ENCODE assay signal across 20 cellular contexts in genomic region chr12:115988629-115989563, GRCh38.
DNase-seq lines count a peak whose midpoint lies in the region; ATAC-seq, FAIRE-seq and TF ChIP-seq lines count a peak whose summit lies in the region.
"Had no signal": no experiment of that assay in that cellular context is flagged by ENCODE, and none has a peak within 500 bp of the region (broad histone marks: within the 10 kb centered on the region; RNA-seq: fewer than 3 reads in every experiment).

No MANE protein-coding gene starts in this region.

- peak overlapping the region; percentile 55 for H3K27ac Mint-ChIP-seq in activated CD4-positive, alpha-beta T cell treated with anti-CD3 and anti-CD28 coated beads, Interleukin-2, amount 10 ng/mL, durations not matched to agents 7 days and 5 days

- no peak for ATAC-seq in HG03460 (IDR thresholded peaks at IDR 0.05; ENCODE audit: unreplicated experiment)
- ATAC-seq: left ventricle myocardium superior, right cardiac atrium, upper lobe of right lung had no signal

- peak overlapping the region; percentile 16; the same call in 1 of the 2 replicates for H3K4me2 ChIP-seq in OCI-LY3 (ENCODE audit: low read length)
- H3K4me2 ChIP-seq in endothelial cell of umbilical vein (ENCODE audit: insufficient read depth, low read length), result no peak overlapping the region
- peak overlapping the region; percentile 26 for H3K4me2 ChIP-seq in skeletal muscle satellite cell (ENCODE audit: low read length)

- peaks cover 56% of the 10 kb centered on the region for H3K36me3 Mint-ChIP-seq in activated CD4-positive, alpha-beta T cell treated with anti-CD3 and anti-CD28 coated beads, Interleukin-2, amount 10 ng/mL, durations not matched to agents 7 days and 5 days (ENCODE audit: low read depth)

- H2AFZ ChIP-seq in OCI-LY3 (ENCODE audit: low read depth, low read length) (no peak overlapping the region), endothelial cell of umbilical vein (ENCODE audit: low read depth, low read length) (no peak overlapping the region)

- H3K27me3 Mint-ChIP-seq in activated CD4-positive, alpha-beta T cell treated with anti-CD3 and anti-CD28 coated beads, Interleukin-2, amount 10 ng/mL, durations not matched to agents 7 days and 5 days, result no peaks in the 10 kb centered on the region

- H3K9me3 ChIP-seq in OCI-LY3 (ENCODE audit: insufficient read depth, low read length), result no peaks in the 10 kb centered on the region
- no peaks in the 10 kb centered on the region for H3K9me3 ChIP-seq in endothelial cell of umbilical vein (replicated peaks; ENCODE audit: control insufficient read depth, insufficient read depth, low read length)
- no peaks in the 10 kb centered on the region for H3K9me3 ChIP-seq in skeletal muscle satellite cell (replicated peaks; ENCODE audit: low read length)
- H3K9me3 ChIP-seq: esophagus muscularis mucosa, upper lobe of right lung had no signal

- H3K4me3 Mint-ChIP-seq in activated CD4-positive, alpha-beta T cell treated with anti-CD3 and anti-CD28 coated beads, Interleukin-2, amount 10 ng/mL, durations not matched to agents 7 days and 5 days, result no peak overlapping the region

- H3K27ac ChIP-seq in OCI-LY3 (ENCODE audit: low read length) (no peak overlapping the region), endothelial cell of umbilical vein (ENCODE audit: insufficient read depth, low read depth, low read length) (no peak overlapping the region)
- H3K27ac ChIP-seq: coronary artery, esophagus muscularis mucosa, upper lobe of right lung, VCaP had no signal

- no peaks in the 10 kb centered on the region for H3K9me1 ChIP-seq in endothelial cell of umbilical vein (replicated peaks; ENCODE audit: control insufficient read depth, extremely low read depth, insufficient read depth, low read length)

- H3K36me3 ChIP-seq in OCI-LY3 (replicated peaks; ENCODE audit: low read depth, low read length) (peaks cover 52% of the 10 kb centered on the region), endothelial cell of umbilical vein (ENCODE audit: control insufficient read depth in 2 of 2, extremely low read depth in 1 of 2, insufficient read depth in 2 of 2, low read length in 2 of 2) (peaks cover 13 to 18% of the 10 kb centered on the region in 2 experiments), skeletal muscle satellite cell (ENCODE audit: insufficient read depth, low read length) (peaks cover 49% of the 10 kb centered on the region)

- no peak for FAIRE-seq in endothelial cell of umbilical vein (lab: Jason Lieb, UNC)
- FAIRE-seq: astrocyte, D721Med, H1 had no signal

- no peaks in the 10 kb centered on the region for H3K9me3 Mint-ChIP-seq in activated CD4-positive, alpha-beta T cell treated with anti-CD3 and anti-CD28 coated beads, Interleukin-2, amount 10 ng/mL, durations not matched to agents 7 days and 5 days

- no TSS peak for BruUV-seq in endothelial cell of umbilical vein (replicated peaks; lab: Mats Ljungman, UMichigan)

- no peak for TF ChIP-seq POLR2A in endothelial cell of umbilical vein (IDR thresholded peaks at IDR 0.05; ENCODE audit: low read depth, low read length)

- no peak for TF ChIP-seq CTCF in OCI-LY3 (IDR thresholded peaks at IDR 0.05; ENCODE audit: low read depth, low read length)
- TF ChIP-seq CTCF in endothelial cell of umbilical vein (IDR thresholded peaks at IDR 0.05; ENCODE audit: extremely low read depth in 1 of 2, insufficient read depth in 1 of 2, low read depth in 1 of 2, low read length in 2 of 2), result no peak

- no peak for DNase-seq in activated CD4-positive, alpha-beta T cell treated with anti-CD3 and anti-CD28 coated beads, Interleukin-2, amount 10 ng/mL, durations not matched to agents 7 days and 5 days
- DNase-seq in activated CD4-positive, alpha-beta T cell treated with anti-CD3 and anti-CD28 coated beads, Interleukin-2, amount 50 U/mL, for 4 hours, result no peak
- DNase-seq in endothelial cell of umbilical vein (ENCODE audit: low read depth, low spot score) (peak; percentile 4), COLO668 (lab: John Stamatoyannopoulos, UW; ENCODE audit: unreplicated experiment) (no peak), SW480 (ENCODE audit: low spot score) (no peak)
- DNase-seq: hypothalamus; left ventricle myocardium superior; NCI-H1694 treated with DMSO at 0.1 percent for 48 hours; right cardiac atrium; stimulated activated CD4-positive, alpha-beta T cell treated with anti-CD3 and anti-CD28 coated beads, Interleukin-4, amount 100 ng/mL, for 1 hour; upper lobe of right lung had no signal

- intact Hi-C loops in endothelial cell of umbilical vein (cut with micrococcal nuclease), result no loop called here

- CTCF ChIA-PET in activated CD4-positive, alpha-beta T cell treated with anti-CD3 and anti-CD28 coated beads, Interleukin-2, amount 10 ng/mL, durations not matched to agents 7 days and 5 days (lab: Charles Lee), result interaction anchor here (1.6 to 2.0 kb wide), 2 partner anchors 9 to 22 kb away, joined by 4 to 8 read pairs; no protein-coding TSS in a partner anchor
- CTCF ChIA-PET in endothelial cell of umbilical vein (lab: Charles Lee), result interaction anchor here (0.7 to 1.7 kb wide), 4 partner anchors 15 to 702 kb away, joined by 3 to 4 read pairs (median 3); no protein-coding TSS in a partner anchor

- no peaks in the 10 kb centered on the region for H3K27me3 ChIP-seq in OCI-LY3 (ENCODE audit: low read depth, low read length)
- H3K27me3 ChIP-seq in endothelial cell of umbilical vein (ENCODE audit: control insufficient read depth in 2 of 2, insufficient read depth in 2 of 2, low read length in 2 of 2), result no peaks in the 10 kb centered on the region
- no peaks in the 10 kb centered on the region for H3K27me3 ChIP-seq in skeletal muscle satellite cell (ENCODE audit: control insufficient read depth, insufficient read depth, low read length)
- H3K27me3 ChIP-seq: esophagus muscularis mucosa, upper lobe of right lung had no signal

- H3K9ac ChIP-seq in OCI-LY3 (ENCODE audit: low read length), result no peak overlapping the region
- H3K9ac ChIP-seq in endothelial cell of umbilical vein (replicated peaks; ENCODE audit: extremely low read depth, insufficient read depth, low read length), result no peak overlapping the region
- H3K9ac ChIP-seq in skeletal muscle satellite cell (ENCODE audit: low read depth, low read length), result no peak overlapping the region

- peaks cover 27% of the 10 kb centered on the region for H3K4me1 Mint-ChIP-seq in activated CD4-positive, alpha-beta T cell treated with anti-CD3 and anti-CD28 coated beads, Interleukin-2, amount 10 ng/mL, durations not matched to agents 7 days and 5 days

- dilution Hi-C loops in endothelial cell of umbilical vein (cut with MboI; ENCODE audit: extremely low pct_ligation_motif_present, low sequenced_read_pairs), result no loop called here

- peaks cover 41% of the 10 kb centered on the region for H3K79me2 ChIP-seq in OCI-LY3 (ENCODE audit: low read length)
- H3K79me2 ChIP-seq in endothelial cell of umbilical vein (ENCODE audit: control insufficient read depth, insufficient read depth, low read length), result peaks cover 4% of the 10 kb centered on the region

- no peak overlapping the region for H3K4me3 ChIP-seq in OCI-LY3 (ENCODE audit: low read length)
- H3K4me3 ChIP-seq in endothelial cell of umbilical vein (replicated peaks in 1 of 3; ENCODE audit: insufficient read depth in 1 of 3, low read depth in 1 of 3, low read length in 3 of 3), result no peak overlapping the region
- no peak overlapping the region for H3K4me3 ChIP-seq in skeletal muscle satellite cell (ENCODE audit: low read length)
- H3K4me3 ChIP-seq: coronary artery, esophagus muscularis mucosa, upper lobe of right lung had no signal

- H3K4me1 ChIP-seq in OCI-LY3 (ENCODE audit: low read length), result peaks cover 26% of the 10 kb centered on the region
- no peaks in the 10 kb centered on the region for H3K4me1 ChIP-seq in endothelial cell of umbilical vein (ENCODE audit: control insufficient read depth, extremely low read depth, insufficient read depth, low read length)
- peaks cover 11% of the 10 kb centered on the region for H3K4me1 ChIP-seq in skeletal muscle satellite cell (ENCODE audit: control insufficient read depth, insufficient read depth, low read length)

- POLR2A ChIA-PET in activated CD4-positive, alpha-beta T cell treated with anti-CD3 and anti-CD28 coated beads, Interleukin-2, amount 10 ng/mL, durations not matched to agents 7 days and 5 days (lab: Charles Lee), result no interaction called here
- POLR2A ChIA-PET in endothelial cell of umbilical vein (lab: Charles Lee), result no interaction called here

- peaks cover 34% of the 10 kb centered on the region for H4K20me1 ChIP-seq in OCI-LY3 (ENCODE audit: insufficient read depth, low read length)
- no peaks in the 10 kb centered on the region for H4K20me1 ChIP-seq in endothelial cell of umbilical vein (replicated peaks; ENCODE audit: control insufficient read depth, extremely low read depth, insufficient read depth, low read length)

TF ChIP-seq in endothelial cell of umbilical vein, 7 proteins besides CTCF, POLR2A, EP300 and RAD21:
- no peak for TF ChIP-seq POLR2AphosphoS5 (IDR thresholded peaks at IDR 0.05; ENCODE audit: insufficient read depth, low read depth, low read length)
- TF ChIP-seq EZH2 (IDR thresholded peaks at IDR 0.05; ENCODE audit: borderline replicate concordance, low read depth, low read length, severe bottlenecking), result no peak
- TF ChIP-seq FOS (IDR thresholded peaks at IDR 0.05; ENCODE audit: borderline replicate concordance, insufficient read depth, low read length), result no peak
- no peak for TF ChIP-seq MYC (IDR thresholded peaks at IDR 0.05; ENCODE audit: low read depth, low read length)
- no peak for TF ChIP-seq JUN (IDR thresholded peaks at IDR 0.05; ENCODE audit: borderline replicate concordance, insufficient read depth, insufficient read length, low read depth)
- TF ChIP-seq GATA2 (IDR thresholded peaks at IDR 0.05; ENCODE audit: insufficient read depth, insufficient read length, low read depth, low read length), result no peak
- no peak for TF ChIP-seq MAX (IDR thresholded peaks at IDR 0.05; ENCODE audit: insufficient read depth, insufficient read length)
